ENCODE assay signal across 21 cellular contexts in the genomic region with DNA sequence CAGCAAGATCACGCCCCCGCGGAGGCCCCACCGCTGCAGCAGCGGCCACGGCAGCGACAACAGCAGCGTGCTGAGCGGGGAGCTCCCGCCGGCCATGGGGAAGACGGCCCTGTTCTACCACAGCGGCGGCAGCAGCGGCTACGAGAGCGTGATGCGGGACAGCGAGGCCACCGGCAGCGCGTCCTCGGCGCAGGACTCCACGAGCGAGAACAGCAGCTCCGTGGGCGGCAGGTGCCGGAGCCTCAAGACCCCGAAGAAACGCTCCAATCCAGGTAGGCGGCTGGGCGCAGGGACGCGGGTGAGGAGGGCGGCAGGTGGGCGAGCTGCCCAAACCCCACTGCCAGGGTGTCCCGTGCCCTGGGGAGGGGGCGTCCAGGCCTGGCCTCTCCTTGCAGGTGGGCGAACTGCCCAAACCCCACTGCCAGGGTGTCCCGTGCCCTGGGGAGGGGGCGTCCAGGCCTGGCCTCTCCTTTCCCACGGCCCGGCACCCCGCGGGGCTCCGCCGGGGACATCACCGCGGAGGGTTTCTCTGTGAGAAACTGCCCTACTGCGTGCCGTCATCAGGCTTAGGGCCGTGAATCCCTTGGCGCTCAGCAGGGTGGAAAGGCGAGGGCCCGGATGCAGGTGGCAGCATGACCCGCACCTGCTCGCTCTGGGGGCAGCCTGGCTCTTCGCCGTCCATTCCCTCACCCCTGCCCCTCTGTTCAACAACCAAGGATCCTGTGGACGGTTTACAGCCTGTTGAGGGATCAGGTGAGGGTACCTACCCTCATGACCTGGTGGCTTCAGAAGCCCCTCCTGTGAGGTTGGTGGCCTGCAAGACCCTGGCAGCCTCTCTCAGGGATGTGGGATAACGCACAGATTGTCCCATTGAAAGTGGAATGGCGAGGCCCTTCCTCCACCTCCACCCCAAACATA.
A peak's percentile ranks its signal among the peaks of the same experiment; 100 is the strongest.
DNase-seq lines count a peak whose midpoint lies in the region; ATAC-seq, FAIRE-seq and TF ChIP-seq lines count a peak whose summit lies in the region.
"Had no signal": no experiment of that assay in that cellular context is flagged by ENCODE, and none has a peak within 500 bp of the region (broad histone marks: within the 10 kb centered on the region; RNA-seq: fewer than 3 reads in every experiment).

No MANE protein-coding gene starts in this region.

- no peak overlapping the region for H2BK12ac ChIP-seq in H9 (ENCODE audit: insufficient read length, low read depth, low read length)

- H2BK120ac ChIP-seq in H9 (ENCODE audit: low read depth, low read length, poor library complexity, severe bottlenecking): no peak overlapping the region

- no TSS peak for BruUV-seq in K562 (replicated peaks; lab: Mats Ljungman, UMichigan)

- H2BK5ac ChIP-seq in H9 (ENCODE audit: insufficient read length, low read length): no peak overlapping the region

- no peak overlapping the region for H3K27ac Mint-ChIP-seq in H9

- H2AK5ac ChIP-seq in H9 (ENCODE audit: insufficient read length, low read length): no peak overlapping the region

- H4K8ac ChIP-seq in H9 (replicated peaks; ENCODE audit: insufficient read length, low read depth, low read length): no peak overlapping the region

- H3K9ac ChIP-seq in H9 (ENCODE audit: extremely low read depth, insufficient read length, low read length): no peak overlapping the region
- H3K9ac ChIP-seq in K562 (ENCODE audit: insufficient read depth in 1 of 2, low read depth in 2 of 2, low read length in 2 of 2): no peak overlapping the region

- no peak overlapping the region; the same call in 1 of the 2 replicates for H3K14ac ChIP-seq in H9 (ENCODE audit: insufficient read depth, low read length)

- H3K4me1 Mint-ChIP-seq in H9: peaks cover 0 to 2% of the 10 kb centered on the region in 2 experiments; a peak in 2 of 4 replicates

- H3K79me1 ChIP-seq in H9 (ENCODE audit: insufficient read depth, low read depth, low read length, poor library complexity, severe bottlenecking): no peaks in the 10 kb centered on the region

- WGBS in H9 (ENCODE audit: extremely low coverage, insufficient read length, low lambda C conversion rate): no CpG with 5 or more reads among the region's 63 CpGs
- WGBS in K562 (ENCODE audit: insufficient coverage, low coverage, missing lambda C conversion rate): 41% methylated on average over 47 of the region's 63 CpGs
- 83 to 94% (median 83%) methylated on average over 39 to 63 of the region's 63 CpGs for WGBS in stomach, 5 donors

- H3K27me3 ChIP-seq in H9 (ENCODE audit: insufficient read depth, low read length) (no peaks in the 10 kb centered on the region), K562 (ENCODE audit: control insufficient read depth in 2 of 2, insufficient read depth in 2 of 2, low read length in 2 of 2) (peaks cover 69 to 96% of the 10 kb centered on the region in 2 experiments; a peak in 4 of 5 replicates), lower lobe of right lung (ENCODE audit: low read depth) (no peaks in the 10 kb centered on the region), stomach (peaks cover 0 to 11% (median 0%) of the 10 kb centered on the region in 3 donors)

- DNase-seq in H9: peak; percentile 63
- DNase-seq in K562 (ENCODE audit: extremely low read depth in 1 of 4, low spot score in 3 of 4): no peak
- peak; percentile 42 for DNase-seq in lower lobe of right lung
- DNase-seq in stomach: no peak
- DNase-seq in stimulated activated naive CD4-positive, alpha-beta T cell (lab: John Stamatoyannopoulos, UW): no peak
- DNase-seq in H4 (ENCODE audit: low spot score): no peak
- no peak for DNase-seq in NOMO-1 (lab: John Stamatoyannopoulos, UW; ENCODE audit: unreplicated experiment in 2 of 2)
- DNase-seq: DMS 273 treated with DMSO at 0.1 percent for 48 hours; DND-41; MM.1S; NCI-H1092; NCI-H1436 treated with DMSO at 0.1 percent for 48 hours; NCI-H2029 treated with DMSO at 0.1 percent for 48 hours; NCI-H2171 treated with DMSO at 0.1 percent for 48 hours; NCI-H446 treated with DMSO at 0.1 percent for 48 hours; NK-92 treated with Interleukin-12 subunit alpha and Interleukin-12 subunit beta, amount 100 ng/mL, for 24 hours; SHP77 had no signal

- POLR2A ChIA-PET in K562 (lab: Yijun Ruan, JAX): interaction anchor here (0.7 kb wide), 1 partner anchor 20 kb away, joined by 3 read pairs; no protein-coding TSS in a partner anchor

- H3K79me2 ChIP-seq in H9 (ENCODE audit: insufficient read depth, low read length) (no peaks in the 10 kb centered on the region), K562 (ENCODE audit: control insufficient read depth, insufficient read depth, low read length) (no peaks in the 10 kb centered on the region)

- no peak overlapping the region for H2AFZ ChIP-seq in H9 (ENCODE audit: low read length)
- H2AFZ ChIP-seq in K562 (ENCODE audit: low read depth, low read length): no peak overlapping the region

- TF ChIP-seq RAD21 in K562 (CRISPR knock-in tag; conservative IDR thresholded peaks at IDR 0.05 in 1 of 2, IDR thresholded peaks at IDR 0.05 in 1 of 2): no peak

- no peak overlapping the region for H3K4me3 Mint-ChIP-seq in H9

- H3K23ac ChIP-seq in H9 (ENCODE audit: insufficient read length, low read depth, low read length): no peak overlapping the region

- no peak overlapping the region for H2BK15ac ChIP-seq in H9 (ENCODE audit: low read depth, low read length)

- no peaks in the 10 kb centered on the region for H3K4me1 ChIP-seq in H9 (ENCODE audit: insufficient read depth, low read length)
- peaks cover 0 to 31% of the 10 kb centered on the region in 2 experiments; a peak in 2 of 5 replicates for H3K4me1 ChIP-seq in K562 (replicated peaks in 1 of 2; ENCODE audit: control insufficient read depth in 2 of 2, insufficient read depth in 2 of 2, low read length in 2 of 2)
- H3K4me1 ChIP-seq in lower lobe of right lung: no peaks in the 10 kb centered on the region
- peaks cover 0 to 3% (median 0%) of the 10 kb centered on the region in 4 donors for H3K4me1 ChIP-seq in stomach

- FAIRE-seq in K562 (lab: Jason Lieb, UNC): no peak
- FAIRE-seq: HTR-8/SVneo, RCC 7860 had no signal

- no peaks in the 10 kb centered on the region for H3K36me3 Mint-ChIP-seq in H9 (ENCODE audit: insufficient read depth in 1 of 3, low read depth in 3 of 3)

- intact Hi-C loops in K562 (cut with micrococcal nuclease) (no loop called here), lower lobe of right lung (cut with DNase I) (no loop called here), stomach (cut with DNase I; ENCODE audit: low total_unique reads) (no loop called here)

- TF ChIP-seq EP300 in K562 (IDR thresholded peaks at IDR 0.05; ENCODE audit: low read length): no peak
- TF ChIP-seq EP300 in stomach (IDR thresholded peaks at IDR 0.05): no peak

- no peak overlapping the region for H3K56ac ChIP-seq in H9 (ENCODE audit: insufficient read length, low read depth, low read length)

- TF ChIP-seq POLR2A in K562 (conservative IDR thresholded peaks at IDR 0.05) (no peak), stomach (IDR thresholded peaks at IDR 0.05) (no peak)

- CTCF ChIA-PET in K562 (lab: Yijun Ruan, JAX; ENCODE audit: low intra/inter-chr PET ratio): no interaction called here

- H3K36me3 ChIP-seq in K562 (ENCODE audit: control insufficient read depth, insufficient read depth, low read length): no peaks in the 10 kb centered on the region
- H3K36me3 ChIP-seq in lower lobe of right lung: no peaks in the 10 kb centered on the region
- peaks cover 0 to 14% (median 0%) of the 10 kb centered on the region in 4 donors for H3K36me3 ChIP-seq in stomach

- no peak overlapping the region for H2BK20ac ChIP-seq in H9 (ENCODE audit: low read depth, low read length, poor library complexity, severe bottlenecking)

- H3K4ac ChIP-seq in H9 (ENCODE audit: low read depth, low read length): no peak overlapping the region

- H3K9me3 Mint-ChIP-seq in H9: no peaks in the 10 kb centered on the region

- no peak overlapping the region for H3T11ph ChIP-seq in H9 (ENCODE audit: low read length)

- no peak overlapping the region for H4K91ac ChIP-seq in H9 (ENCODE audit: insufficient read length, low read depth, low read length)

- H3K27ac ChIP-seq in H9 (ENCODE audit: insufficient read length, low read depth, low read length) (no peak overlapping the region), K562 (ENCODE audit: extremely low read depth, low read depth, low read length) (no peak overlapping the region), lower lobe of right lung (no peak overlapping the region), stomach (no peak overlapping the region)
- H3K27ac ChIP-seq: C4-2B, SK-N-MC had no signal

- H3K18ac ChIP-seq in H9 (ENCODE audit: insufficient read length, low read depth, low read length): no peak overlapping the region

- H3K23me2 ChIP-seq in H9 (ENCODE audit: insufficient read length, low read depth, low read length, poor library complexity, severe bottlenecking): no peaks in the 10 kb centered on the region

- H4K20me1 ChIP-seq in H9 (ENCODE audit: control insufficient read depth, insufficient read depth, insufficient read length): no peaks in the 10 kb centered on the region
- H4K20me1 ChIP-seq in K562 (replicated peaks; ENCODE audit: control insufficient read depth, insufficient read depth, low read length): peaks cover 5% of the 10 kb centered on the region

- no peak overlapping the region for H3K4me3 ChIP-seq in K562
- H3K4me3 ChIP-seq in lower lobe of right lung: no peak overlapping the region
- H3K4me3 ChIP-seq in stomach: peak overlapping the region in 3 of 4 donors; percentile 23 to 35 (median 31)
- H3K4me3 ChIP-seq: SK-N-MC had no signal

- ATAC-seq in K562 (no peak), lower lobe of right lung (no peak)

- H3K9me3 ChIP-seq in H9 (ENCODE audit: control insufficient read depth, low read depth, low read length) (no peaks in the 10 kb centered on the region), K562 (replicated peaks; ENCODE audit: control insufficient read depth, insufficient read depth, low read depth, low read length) (no peaks in the 10 kb centered on the region), lower lobe of right lung (no peaks in the 10 kb centered on the region), stomach (no peaks in the 10 kb centered on the region)

- no peaks in the 10 kb centered on the region for H3K9me1 ChIP-seq in K562 (ENCODE audit: control insufficient read depth, insufficient read depth, low read length)

- H4K5ac ChIP-seq in H9 (ENCODE audit: insufficient read length, low read depth, low read length): no peak overlapping the region

- TF ChIP-seq CTCF in H9 (conservative IDR thresholded peaks at IDR 0.05): no peak
- TF ChIP-seq CTCF in K562 (IDR thresholded peaks at IDR 0.05 in 2 of 3, conservative IDR thresholded peaks at IDR 0.05 in 1 of 3; ENCODE audit: insufficient read depth in 2 of 3, low read depth in 1 of 3, low read length in 3 of 3): no peak
- no peak for TF ChIP-seq CTCF in lower lobe of right lung (IDR thresholded peaks at IDR 0.05)
- TF ChIP-seq CTCF in stomach (IDR thresholded peaks at IDR 0.05): no peak

- H3K27me3 Mint-ChIP-seq in H9 (ENCODE audit: low read depth): peaks cover 34% of the 10 kb centered on the region

- in situ Hi-C loops in K562 (cut with MboI): no loop called here

- H3K4me2 ChIP-seq in H9 (ENCODE audit: insufficient read depth, insufficient read length, low read length) (no peak overlapping the region), K562 (ENCODE audit: insufficient read depth, low read length) (no peak overlapping the region)

TF ChIP-seq in K562, 482 proteins besides CTCF, POLR2A, EP300 and RAD21 (continues in another document):
- TF ChIP-seq ZBTB1 (CRISPR knock-in tag; IDR thresholded peaks at IDR 0.05; ENCODE audit: borderline replicate concordance, low read depth) (0 out of 2 replicates have a peak, but pooled peaks have one; percentile 27), HNRNPL (IDR thresholded peaks at IDR 0.05; ENCODE audit: low read depth, low read length) (no peak)

Comparison
In these comparisons a context has a peak if more than half of its experiments do, and no peak if none do; other contexts are left out.
1. DNase-seq: peak in H9 (single experiment) and lower lobe of right lung (single experiment); none in K562 (0 of 4), stomach (single experiment), stimulated activated naive CD4-positive, alpha-beta T cell (0 of 6), H4 (single experiment) and NOMO-1 (0 of 2).
2. H3K4me3 ChIP-seq: peak in stomach (3 of 4); none in K562 (single experiment) and lower lobe of right lung (single experiment).